Comparison of ENCODE assay signal across 8 cellular contexts in genomic region chr3:36944641-36945270, GRCh38. TPM values are rescaled to one million over a fixed set of nuclear protein-coding genes. Genes with fewer than 3 reads are reported as not detected.
A peak's percentile ranks its signal among the peaks of the same experiment; 100 is the strongest.
DNase-seq lines count a peak whose midpoint lies in the region; ATAC-seq, FAIRE-seq and TF ChIP-seq lines count a peak whose summit lies in the region.

Gene TRANK1 (minus strand): TSS chr3:36945054. CDS start chr3:36944809, 245 bp downstream.

- H3K27me3 ChIP-seq in K562 (ENCODE audit: control insufficient read depth in 2 of 2, insufficient read depth in 2 of 2, low read length in 2 of 2): no peaks in the 10 kb centered on the region
- H3K27me3 ChIP-seq in spleen (replicated peaks in 1 of 7): no peaks in the 10 kb centered on the region
- H3K27me3 ChIP-seq in SK-N-SH (ENCODE audit: insufficient read depth): no peaks in the 10 kb centered on the region; the same call in 1 of the 2 replicates

- H3K9me3 ChIP-seq in K562 (replicated peaks; ENCODE audit: control insufficient read depth, insufficient read depth, low read depth, low read length): peaks cover 24% of the 10 kb centered on the region
- H3K9me3 ChIP-seq in spleen: peaks cover 8 to 27% (median 21%) of the 10 kb centered on the region in 8 donors
- H3K9me3 ChIP-seq in SK-N-SH: peaks cover 3% of the 10 kb centered on the region; the same call in 1 of the 2 replicates

- H2AFZ ChIP-seq in K562 (ENCODE audit: low read depth, low read length) (no peak within 1 kb of the TSS), SK-N-SH (ENCODE audit: low read depth) (no peak within 1 kb of the TSS)

- no peak within 1 kb of the TSS for H3K4me3 ChIP-seq in K562
- H3K4me3 ChIP-seq in spleen: peak within 1 kb of the TSS; percentile 69 to 97 (median 82)
- H3K4me3 ChIP-seq in SK-N-SH (ENCODE audit: low read depth in 2 of 2, low read length in 1 of 2): peak within 1 kb of the TSS in 1 of 2 experiments; percentile 17; a peak in 2 of 4 replicates

- no TSS peak for BruUV-seq in K562 (replicated peaks; lab: Mats Ljungman, UMichigan)

- WGBS in K562 (ENCODE audit: insufficient coverage, low coverage, missing lambda C conversion rate): 93% methylated on average over 28 of the region's 68 CpGs
- 1 to 3% (median 1%) methylated on average over 26 to 68 of the region's 68 CpGs for WGBS in spleen, 5 donors
- WGBS in SK-N-SH (ENCODE audit: low lambda C conversion rate): 64% methylated on average over 31 of the region's 68 CpGs

- FAIRE-seq in GM19239 (lab: Jason Lieb, UNC): peak; percentile 33
- FAIRE-seq in K562 (lab: Jason Lieb, UNC): no peak

- TF ChIP-seq POLR2A in K562 (conservative IDR thresholded peaks at IDR 0.05) (no peak), spleen (IDR thresholded peaks at IDR 0.05) (peak in 1 of 3 donors; percentile 42)

- H3K9ac ChIP-seq in K562 (ENCODE audit: insufficient read depth in 1 of 2, low read depth in 2 of 2, low read length in 2 of 2): no peak within 1 kb of the TSS
- H3K9ac ChIP-seq in SK-N-SH: no peak within 1 kb of the TSS

- H3K36me3 ChIP-seq in K562 (ENCODE audit: control insufficient read depth, insufficient read depth, low read length) (no peaks in the 10 kb centered on the region), spleen (no peaks in the 10 kb centered on the region), SK-N-SH (replicated peaks in 1 of 2; ENCODE audit: control insufficient read depth in 1 of 2, insufficient read depth in 2 of 2, low read length in 1 of 2) (no peaks in the 10 kb centered on the region)

- POLR2A ChIA-PET in K562 (lab: Yijun Ruan, JAX): interaction anchor here (0.5 to 1.0 kb wide), 2 partner anchors 109 to 147 kb away, joined by 3 to 4 read pairs; no protein-coding TSS in a partner anchor
- POLR2A ChIA-PET in SK-N-SH (lab: Yijun Ruan, JAX): no interaction called here

- no peaks in the 10 kb centered on the region for H3F3A ChIP-seq in SK-N-SH (replicated peaks; ENCODE audit: insufficient read depth)

- H3K4me1 ChIP-seq in K562 (replicated peaks in 1 of 2; ENCODE audit: control insufficient read depth in 2 of 2, insufficient read depth in 2 of 2, low read length in 2 of 2) (peaks cover 21 to 22% of the 10 kb centered on the region in 2 experiments), spleen (peaks cover 0 to 33% (median 17%) of the 10 kb centered on the region in 6 donors), SK-N-SH (ENCODE audit: control insufficient read depth in 1 of 2, insufficient read depth in 2 of 2, low read depth in 1 of 2, low read length in 1 of 2) (no peaks in the 10 kb centered on the region)

- intact Hi-C loops in K562 (cut with micrococcal nuclease) (no loop called here), spleen (cut with DNase I; ENCODE audit: low total_unique reads) (no loop called here)

- TF ChIP-seq CTCF in K562 (IDR thresholded peaks at IDR 0.05 in 2 of 3, conservative IDR thresholded peaks at IDR 0.05 in 1 of 3; ENCODE audit: insufficient read depth in 2 of 3, low read depth in 1 of 3, low read length in 3 of 3): no peak
- no peak for TF ChIP-seq CTCF in spleen (IDR thresholded peaks at IDR 0.05 in 8 of 11, conservative IDR thresholded peaks at IDR 0.05 in 3 of 11)
- no peak for TF ChIP-seq CTCF in SK-N-SH (IDR thresholded peaks at IDR 0.05)

- TF ChIP-seq EP300 in K562 (IDR thresholded peaks at IDR 0.05; ENCODE audit: low read length) (no peak), SK-N-SH (IDR thresholded peaks at IDR 0.05; ENCODE audit: borderline replicate concordance in 1 of 2, low read depth in 1 of 2, low read length in 1 of 2) (no peak)

- H4K20me1 ChIP-seq in K562 (replicated peaks; ENCODE audit: control insufficient read depth, insufficient read depth, low read length) (no peaks in the 10 kb centered on the region), SK-N-SH (ENCODE audit: insufficient read depth) (no peaks in the 10 kb centered on the region)

- no peaks in the 10 kb centered on the region for H3K9me2 ChIP-seq in SK-N-SH

- no peak within 1 kb of the TSS for H3K4me2 ChIP-seq in K562 (ENCODE audit: insufficient read depth, low read length)
- no peak within 1 kb of the TSS for H3K4me2 ChIP-seq in SK-N-SH

- ATAC-seq in HG03442 (IDR thresholded peaks at IDR 0.05; ENCODE audit: unreplicated experiment) (peak; percentile 60), K562 (no peak)

- CTCF ChIA-PET in K562 (lab: Yijun Ruan, JAX; ENCODE audit: low intra/inter-chr PET ratio) (no interaction called here), SK-N-SH (lab: Yijun Ruan, JAX) (interaction anchor here (1.0 to 1.2 kb wide), 4 partner anchors 12 to 216 kb away, joined by 3 to 6 read pairs (median 4); no protein-coding TSS in a partner anchor)

- H3K27ac ChIP-seq in K562 (ENCODE audit: extremely low read depth, low read depth, low read length) (no peak within 1 kb of the TSS), spleen (peak within 1 kb of the TSS; percentile 68 to 88 (median 80)), SK-N-SH (ENCODE audit: low read depth in 2 of 2, low read length in 1 of 2) (no peak within 1 kb of the TSS)

- DNase-seq in AG08396 (ENCODE audit: low spot score): peak; percentile 71
- peak; percentile 53 for DNase-seq in GM19239 (ENCODE audit: insufficient read length, low spot score)
- peak; percentile 70 for DNase-seq in T-helper 9 cell
- no peak for DNase-seq in K562 (ENCODE audit: extremely low read depth in 1 of 4, low spot score in 3 of 4)
- DNase-seq in iPS-NIHi7 (ENCODE audit: extremely low spot score): peak; percentile 51
- peak; percentile 93 for DNase-seq in spleen
- DNase-seq in SK-N-SH: no peak

- TF ChIP-seq RAD21 in K562 (CRISPR knock-in tag; conservative IDR thresholded peaks at IDR 0.05 in 1 of 2, IDR thresholded peaks at IDR 0.05 in 1 of 2) (no peak), SK-N-SH (IDR thresholded peaks at IDR 0.05; ENCODE audit: low read length) (no peak)

- H3K79me2 ChIP-seq in K562 (ENCODE audit: control insufficient read depth, insufficient read depth, low read length): no peaks in the 10 kb centered on the region
- H3K79me2 ChIP-seq in SK-N-SH (ENCODE audit: insufficient read depth): no peaks in the 10 kb centered on the region

- H3K9me1 ChIP-seq in K562 (ENCODE audit: control insufficient read depth, insufficient read depth, low read length): no peaks in the 10 kb centered on the region

- in situ Hi-C loops in K562 (cut with MboI): no loop called here

TF ChIP-seq in K562, 482 proteins besides CTCF, POLR2A, EP300 and RAD21:
- peak; percentile 95 for TF ChIP-seq ZBTB33 (CRISPR knock-in tag; IDR thresholded peaks at IDR 0.05)
- TF ChIP-seq MBD2 (IDR thresholded peaks at IDR 0.05; ENCODE audit: borderline replicate concordance, low read depth): no peak

TF ChIP-seq in SK-N-SH, 30 proteins besides CTCF, POLR2A, EP300 and RAD21:
- TF ChIP-seq REST (IDR thresholded peaks at IDR 0.05; ENCODE audit: low read depth, low read length) (no peak), CHD2 (IDR thresholded peaks at IDR 0.05; ENCODE audit: low read length, partially characterized antibody) (no peak), TCF12 (IDR thresholded peaks at IDR 0.05) (no peak), SIN3A (IDR thresholded peaks at IDR 0.05; ENCODE audit: borderline replicate concordance, low read depth, low read length) (no peak)
TF ChIP-seq in SK-N-SH: peak in this region for 0.

RNA-seq across cellular contexts. Expression of gene TRANK1, which starts in this region (rescaled TPM):
- 7.4 and 9.9 TPM in 2 replicates for total RNA-seq in K562 (2011; cell fraction: chromatin; rRNA removed; ENCODE audit: low replicate concordance)
- 3.3 and 10.8 TPM in 2 replicates for total RNA-seq in K562 (2011; cell fraction: nucleolus; rRNA removed)
- 2.7 and 3.0 TPM in 2 replicates for total RNA-seq in K562 (2011; cell fraction: nucleoplasm; rRNA removed)
- total RNA-seq in K562 (2014; rRNA removed) (2.0 and 2.5 TPM in 2 replicates), K562 (2014; rRNA removed; fragmentation: Illumina TruSeq; extraction: Trizol) (2.6 and 2.7 TPM in 2 replicates), K562 (2015; rRNA removed; fragmentation: Illumina TruSeq; extraction: Trizol) (3.8 and 4.8 TPM in 2 replicates), K562 (2021) (3.9 and 5.3 TPM in 2 replicates), spleen (10 to 100 TPM; 50.3 to 75.6 (median 63.0) TPM)
- polyA plus RNA-seq in K562 (2011; rRNA removed) (4.1 and 10.6 TPM in 2 replicates), K562 (2014; fragmentation: Illumina TruSeq; extraction: Trizol) (2.1 TPM in 2 replicates), K562 (2014; fragmentation: Nextera tagmentation; extraction: Ambion mirVana) (under 1 TPM; 0.41 to 0.49 TPM), K562 (2014; rRNA removed) (1.3 and 1.8 TPM in 2 replicates), spleen (10 to 100 TPM in 1 of 3 donors, 1 to 10 TPM in 2; 5.3 to 10.1 (median 6.1) TPM), SK-N-SH (2012; rRNA removed) (0.16 and 0.39 TPM in 2 replicates)
- polyA plus RNA-seq in K562 (2011; cell fraction: cytosol; rRNA removed): 2.8 and 8.1 TPM in 2 replicates
- polyA plus RNA-seq in K562 (2011; cell fraction: nucleus; rRNA removed): 8.2 and 15.6 TPM in 2 replicates
- 6.2 and 9.6 TPM in 2 replicates for polyA plus RNA-seq in K562 (2012)
- polyA minus RNA-seq in K562 (2011; rRNA and poly(A)+ RNA removed): 11.5 and 31.8 TPM in 2 replicates
- polyA minus RNA-seq in K562 (2011; cell fraction: cytosol; rRNA and poly(A)+ RNA removed): 6.2 and 17.5 TPM in 2 replicates
- polyA minus RNA-seq in K562 (2011; cell fraction: nucleus; rRNA and poly(A)+ RNA removed): 7.0 and 17.7 TPM in 2 replicates
- polyA plus RNA-seq in SK-N-SH (2012; cell fraction: cytosol; rRNA removed): 0.05 and 0.06 TPM in 2 replicates
- 1.1 and 1.4 TPM in 2 replicates for polyA plus RNA-seq in SK-N-SH (2012; cell fraction: nucleus; rRNA removed)

Comparison
In these comparisons a context has a peak if more than half of its experiments do, and no peak if none do; other contexts are left out.
1. RNA of gene TRANK1 (total RNA-seq): 50.3 to 75.6 TPM in spleen; 2.0 to 10.8 TPM in K562; every median in the first group is over 4 times any median in the second.
2. DNase-seq: peak in AG08396 (single experiment), GM19239 (single experiment), T-helper 9 cell (single experiment), iPS-NIHi7 (single experiment) and spleen (single experiment); none in K562 (0 of 4) and SK-N-SH (single experiment).
3. H3K27ac ChIP-seq: peak in spleen (8 of 8); none in K562 (single experiment) and SK-N-SH (0 of 2).